21 cellular contexts compared by ENCODE assay signal in genomic region chr1:25192154-25192553, GRCh38. TPM values are rescaled to one million over a fixed set of nuclear protein-coding genes. Genes with fewer than 3 reads are reported as not detected.
DNase-seq lines count a peak whose midpoint lies in the region; ATAC-seq, FAIRE-seq and TF ChIP-seq lines count a peak whose summit lies in the region.
"Had no signal": no experiment of that assay in that cellular context is flagged by ENCODE, and none has a peak within 500 bp of the region (broad histone marks: within the 10 kb centered on the region; RNA-seq: fewer than 3 reads in every experiment).

No MANE protein-coding gene starts in this region.

- TF ChIP-seq RAD21 in HepG2 (CRISPR knock-in tag; IDR thresholded peaks at IDR 0.05): no peak
- no peak for TF ChIP-seq RAD21 in K562 (CRISPR knock-in tag; conservative IDR thresholded peaks at IDR 0.05 in 1 of 2, IDR thresholded peaks at IDR 0.05 in 1 of 2)

- no peaks in the 10 kb centered on the region for H4K20me1 ChIP-seq in HepG2 (ENCODE audit: insufficient read depth, low read length)
- H4K20me1 ChIP-seq in K562 (replicated peaks; ENCODE audit: control insufficient read depth, insufficient read depth, low read length): no peaks in the 10 kb centered on the region; the same call in 1 of the 2 replicates

- TF ChIP-seq POLR2A in HepG2 (IDR thresholded peaks at IDR 0.05; ENCODE audit: insufficient read depth in 1 of 2, low read depth in 2 of 2, low read length in 2 of 2): no peak
- TF ChIP-seq POLR2A in right lobe of liver (IDR thresholded peaks at IDR 0.05): no peak
- TF ChIP-seq POLR2A in K562 (conservative IDR thresholded peaks at IDR 0.05): no peak

- no peaks in the 10 kb centered on the region for H3K36me3 Mint-ChIP-seq in activated CD8-positive, alpha-beta memory T cell treated with anti-CD3 and anti-CD28 coated beads, Interleukin-2, amount 10 ng/mL, durations not matched to agents 7 days and 5 days
- H3K36me3 Mint-ChIP-seq: CD8-positive, alpha-beta T cell had no signal

- no peaks in the 10 kb centered on the region for H3K27me3 ChIP-seq in HepG2 (ENCODE audit: control insufficient read depth in 1 of 2, insufficient read depth in 2 of 2, low read length in 2 of 2)
- no peaks in the 10 kb centered on the region for H3K27me3 ChIP-seq in right lobe of liver
- peaks cover 28 to 73% of the 10 kb centered on the region in 2 experiments; a peak in 4 of 5 replicates for H3K27me3 ChIP-seq in K562 (ENCODE audit: control insufficient read depth in 2 of 2, insufficient read depth in 2 of 2, low read length in 2 of 2)

- H3K4me2 ChIP-seq in HepG2 (ENCODE audit: low read depth, low read length) (no peak overlapping the region), K562 (ENCODE audit: insufficient read depth, low read length) (no peak overlapping the region)
- H3K4me2 ChIP-seq: A549; BLaER1 treated with 17β-estradiol and CSF1 and Interleukin-3, amounts not matched to agents 10 nM and 100 nM had no signal

- TF ChIP-seq CTCF in HepG2 (CRISPR knock-in tag; IDR thresholded peaks at IDR 0.05) (no peak), right lobe of liver (IDR thresholded peaks at IDR 0.05) (no peak), K562 (IDR thresholded peaks at IDR 0.05 in 2 of 3, conservative IDR thresholded peaks at IDR 0.05 in 1 of 3; ENCODE audit: insufficient read depth in 2 of 3, low read depth in 1 of 3, low read length in 3 of 3) (no peak)

- in situ Hi-C loops in HepG2 (cut with HindIII; ENCODE audit: extremely low pct_ligation_motif_present, low pct_unique_long_range_greater_than_20kb) (no loop called here), K562 (cut with MboI) (no loop called here)

- intact Hi-C loops in HepG2 (cut with micrococcal nuclease; ENCODE audit: unreplicated experiment): no loop called here
- intact Hi-C loops in right lobe of liver (cut with DNase I): no loop called here
- intact Hi-C loops in K562 (cut with micrococcal nuclease): no loop called here

- no peak overlapping the region for H3K4me3 Mint-ChIP-seq in activated CD8-positive, alpha-beta memory T cell treated with anti-CD3 and anti-CD28 coated beads, Interleukin-2, amount 10 ng/mL, durations not matched to agents 7 days and 5 days
- H3K4me3 Mint-ChIP-seq: B cell; CD4-positive, alpha-beta T cell; CD8-positive, alpha-beta T cell had no signal

- H3K36me3 ChIP-seq in HepG2 (replicated peaks in 1 of 2; ENCODE audit: control insufficient read depth in 1 of 2, insufficient read depth in 2 of 2, low read length in 2 of 2) (no peaks in the 10 kb centered on the region), right lobe of liver (no peaks in the 10 kb centered on the region), K562 (ENCODE audit: control insufficient read depth, insufficient read depth, low read length) (no peaks in the 10 kb centered on the region)
- H3K36me3 ChIP-seq: BLaER1 treated with 17β-estradiol and CSF1 and Interleukin-3, amounts not matched to agents 10 nM and 100 nM had no signal

- H3K4me3 ChIP-seq in HepG2 (replicated peaks in 1 of 3; ENCODE audit: insufficient read depth in 1 of 3, low read depth in 2 of 3, low read length in 3 of 3) (no peak overlapping the region), right lobe of liver (no peak overlapping the region), K562 (no peak overlapping the region)
- H3K4me3 ChIP-seq: A549; BLaER1 treated with 17β-estradiol and CSF1 and Interleukin-3, amounts not matched to agents 10 nM and 100 nM had no signal

- no peaks in the 10 kb centered on the region for H3K9me1 ChIP-seq in K562 (ENCODE audit: control insufficient read depth, insufficient read depth, low read length)

- H3K27ac ChIP-seq in HepG2 (ENCODE audit: extremely low read length, insufficient read depth, low read length) (no peak overlapping the region), right lobe of liver (no peak overlapping the region), K562 (ENCODE audit: extremely low read depth, low read depth, low read length) (no peak overlapping the region)
- H3K27ac ChIP-seq: 22Rv1; A549; BLaER1 treated with 17β-estradiol and CSF1 and Interleukin-3, amounts not matched to agents 10 nM and 100 nM; C4-2B had no signal

- peaks cover 5% of the 10 kb centered on the region for H3K27me3 Mint-ChIP-seq in activated CD8-positive, alpha-beta memory T cell treated with anti-CD3 and anti-CD28 coated beads, Interleukin-2, amount 10 ng/mL, durations not matched to agents 7 days and 5 days
- H3K27me3 Mint-ChIP-seq: CD4-positive, alpha-beta T cell had no signal

- FAIRE-seq in HepG2 (lab: Jason Lieb, UNC) (no peak), K562 (lab: Jason Lieb, UNC) (no peak)
- FAIRE-seq: A549, D721Med, G401.6, GM12891, GM19239 had no signal

- H3K9me3 ChIP-seq in HepG2 (ENCODE audit: low read length): no peaks in the 10 kb centered on the region
- H3K9me3 ChIP-seq in right lobe of liver: no peaks in the 10 kb centered on the region
- no peaks in the 10 kb centered on the region for H3K9me3 ChIP-seq in K562 (replicated peaks; ENCODE audit: control insufficient read depth, insufficient read depth, low read depth, low read length)
- H3K9me3 ChIP-seq: A549; BLaER1 treated with 17β-estradiol and CSF1 and Interleukin-3, amounts not matched to agents 10 nM and 100 nM; Caco-2 had no signal

- BruUV-seq in HepG2 (replicated peaks; lab: Mats Ljungman, UMichigan) (no TSS peak), K562 (replicated peaks; lab: Mats Ljungman, UMichigan) (no TSS peak)

- H3K9ac ChIP-seq in HepG2 (ENCODE audit: insufficient read depth, low read depth, low read length) (no peak overlapping the region), K562 (ENCODE audit: insufficient read depth in 1 of 2, low read depth in 2 of 2, low read length in 2 of 2) (no peak overlapping the region)
- H3K9ac ChIP-seq: BLaER1 treated with 17β-estradiol and CSF1 and Interleukin-3, amounts not matched to agents 10 nM and 100 nM had no signal

- no peaks in the 10 kb centered on the region for H3K4me1 Mint-ChIP-seq in activated CD8-positive, alpha-beta memory T cell treated with anti-CD3 and anti-CD28 coated beads, Interleukin-2, amount 10 ng/mL, durations not matched to agents 7 days and 5 days

- ATAC-seq in HepG2 (no peak), right lobe of liver (no peak), K562 (no peak), left lobe of liver (no peak)
- ATAC-seq in activated CD8-positive, alpha-beta memory T cell treated with anti-CD3 and anti-CD28 coated beads, Interleukin-2, amount 10 ng/mL, durations not matched to agents 7 days and 5 days: no peak
- ATAC-seq: A549; CD8-positive, alpha-beta T cell had no signal

- TF ChIP-seq EP300 in HepG2 (IDR thresholded peaks at IDR 0.05; ENCODE audit: low read depth in 2 of 2, low read length in 2 of 2) (no peak), HepG2 (CRISPR knock-in tag; IDR thresholded peaks at IDR 0.05; ENCODE audit: borderline replicate concordance) (no peak), K562 (IDR thresholded peaks at IDR 0.05; ENCODE audit: low read length) (no peak)

- no peak overlapping the region for H3K27ac Mint-ChIP-seq in activated CD8-positive, alpha-beta memory T cell treated with anti-CD3 and anti-CD28 coated beads, Interleukin-2, amount 10 ng/mL, durations not matched to agents 7 days and 5 days
- H3K27ac Mint-ChIP-seq: B cell; CD4-positive, alpha-beta T cell; CD8-positive, alpha-beta T cell had no signal

- H3K79me2 ChIP-seq in HepG2 (ENCODE audit: insufficient read depth, low read length) (no peaks in the 10 kb centered on the region), K562 (ENCODE audit: control insufficient read depth, insufficient read depth, low read length) (no peaks in the 10 kb centered on the region)

- CTCF ChIA-PET in HepG2 (lab: Yijun Ruan, JAX; ENCODE audit: low intra/inter-chr PET ratio, low total read pairs) (no interaction called here), K562 (lab: Yijun Ruan, JAX; ENCODE audit: low intra/inter-chr PET ratio) (no interaction called here)
- CTCF ChIA-PET in activated CD8-positive, alpha-beta memory T cell treated with anti-CD3 and anti-CD28 coated beads, Interleukin-2, amount 10 ng/mL, durations not matched to agents 7 days and 5 days (lab: Charles Lee): no interaction called here

- no peak for DNase-seq in HepG2 (ENCODE audit: low spot score)
- no peak for DNase-seq in right lobe of liver
- no peak for DNase-seq in K562 (ENCODE audit: extremely low read depth in 1 of 4, low spot score in 3 of 4)
- no peak for DNase-seq in activated CD8-positive, alpha-beta memory T cell treated with anti-CD3 and anti-CD28 coated beads, Interleukin-2, amount 10 ng/mL, durations not matched to agents 7 days and 5 days
- no peak for DNase-seq in left lobe of liver (ENCODE audit: low spot score)
- DNase-seq: AML-193; Caco-2; Calu3; CD4-positive, alpha-beta T cell; CD8-positive, alpha-beta T cell; DMS79 treated with DMSO at 0.1 percent for 48 hours; GF-D8 had no signal

- H3K9me3 Mint-ChIP-seq in activated CD8-positive, alpha-beta memory T cell treated with anti-CD3 and anti-CD28 coated beads, Interleukin-2, amount 10 ng/mL, durations not matched to agents 7 days and 5 days (ENCODE audit: low read depth): no peaks in the 10 kb centered on the region
- H3K9me3 Mint-ChIP-seq: CD4-positive, alpha-beta T cell; CD8-positive, alpha-beta T cell had no signal

- POLR2A ChIA-PET in HepG2 (lab: Yijun Ruan, JAX): no interaction called here
- POLR2A ChIA-PET in K562 (lab: Yijun Ruan, JAX): no interaction called here

- no peak overlapping the region for H2AFZ ChIP-seq in HepG2 (ENCODE audit: low read length)
- H2AFZ ChIP-seq in K562 (ENCODE audit: low read depth, low read length): no peak overlapping the region

- 80% methylated on average over 5 of the region's 5 CpGs for WGBS in HepG2 (ENCODE audit: low lambda C conversion rate)
- 79% methylated on average over 3 of the region's 5 CpGs for WGBS in right lobe of liver (ENCODE audit: insufficient coverage, low coverage, low lambda C conversion rate, missing lambda C conversion rate)
- WGBS in K562 (ENCODE audit: insufficient coverage, low coverage, missing lambda C conversion rate): 0% methylated on average over 5 of the region's 5 CpGs

- peaks cover 57% of the 10 kb centered on the region for H3K4me1 ChIP-seq in HepG2 (ENCODE audit: insufficient read depth, low read length)
- no peaks in the 10 kb centered on the region for H3K4me1 ChIP-seq in right lobe of liver
- H3K4me1 ChIP-seq in K562 (replicated peaks in 1 of 2; ENCODE audit: control insufficient read depth in 2 of 2, insufficient read depth in 2 of 2, low read length in 2 of 2): peaks cover 0 to 9% of the 10 kb centered on the region in 2 experiments; a peak in 1 of 5 replicates
- H3K4me1 ChIP-seq: A549 had no signal

RNA-seq across cellular contexts. Expression of gene SYF2, which starts 40.1 kb away (rescaled TPM):
- total RNA-seq in HepG2 (2016; rRNA removed; fragmentation: Illumina TruSeq; extraction: Trizol): 34.1 and 42.8 TPM in 2 replicates
- 12.4 and 14.5 TPM in 2 replicates for total RNA-seq in HepG2 (2016; cell fraction: cytosol; rRNA removed; fragmentation: Illumina TruSeq; extraction: Trizol; ENCODE audit: low read depth)
- total RNA-seq in HepG2 (2016; cell fraction: insoluble cytoplasmic fraction; rRNA removed; fragmentation: Illumina TruSeq; extraction: Trizol): 35.1 and 45.3 TPM in 2 replicates
- 18.7 and 22.7 TPM in 2 replicates for total RNA-seq in HepG2 (2016; cell fraction: membrane; rRNA removed; fragmentation: Illumina TruSeq; extraction: Trizol)
- 13.8 and 16.2 TPM in 2 replicates for total RNA-seq in HepG2 (2016; cell fraction: nucleus; rRNA removed; fragmentation: Illumina TruSeq; extraction: Trizol)
- 13.9 and 17.8 TPM in 2 replicates for polyA plus RNA-seq in HepG2 (2011; rRNA removed)
- polyA plus RNA-seq in HepG2 (2011; cell fraction: cytosol; rRNA removed): 6.6 and 9.6 TPM in 2 replicates
- 4.1 and 5.1 TPM in 2 replicates for polyA plus RNA-seq in HepG2 (2011; cell fraction: nucleus; rRNA removed)
- polyA plus RNA-seq in HepG2 (2012): 31.0 and 38.9 TPM in 2 replicates
- 8.7 and 9.4 TPM in 2 replicates for polyA plus RNA-seq in HepG2 (2016; cell fraction: cytosol; fragmentation: Illumina TruSeq; extraction: Trizol; ENCODE audit: low read depth)
- polyA plus RNA-seq in HepG2 (2016; cell fraction: insoluble cytoplasmic fraction; fragmentation: Illumina TruSeq; extraction: Trizol; ENCODE audit: low read depth): 49.5 and 51.5 TPM in 2 replicates
- polyA plus RNA-seq in HepG2 (2016; cell fraction: membrane; fragmentation: Illumina TruSeq; extraction: Trizol; ENCODE audit: low read depth): 14.2 and 16.8 TPM in 2 replicates
- polyA plus RNA-seq in HepG2 (2016; cell fraction: nucleus; fragmentation: Illumina TruSeq; extraction: Trizol; ENCODE audit: insufficient read depth, low read depth): 27.3 and 29.0 TPM in 2 replicates
- polyA minus RNA-seq in HepG2 (2011; rRNA and poly(A)+ RNA removed; ENCODE audit: low replicate concordance): 2.9 and 3.2 TPM in 2 replicates
- polyA minus RNA-seq in HepG2 (2011; cell fraction: cytosol; rRNA and poly(A)+ RNA removed): 5.4 and 6.7 TPM in 2 replicates
- polyA minus RNA-seq in HepG2 (2011; cell fraction: nucleus; rRNA and poly(A)+ RNA removed): 7.3 and 9.1 TPM in 2 replicates
- total RNA-seq in right lobe of liver: 10 to 100 TPM; 11.0 to 21.8 (median 16.8) TPM
- total RNA-seq in K562 (2011; cell fraction: chromatin; rRNA removed; ENCODE audit: low replicate concordance): 15.7 and 26.6 TPM in 2 replicates
- total RNA-seq in K562 (2011; cell fraction: nucleolus; rRNA removed): 12.9 and 16.7 TPM in 2 replicates
- total RNA-seq in K562 (2011; cell fraction: nucleoplasm; rRNA removed): 22.2 and 24.0 TPM in 2 replicates
- 38.2 and 43.2 TPM in 2 replicates for total RNA-seq in K562 (2014; rRNA removed)
- total RNA-seq in K562 (2014; rRNA removed; fragmentation: Illumina TruSeq; extraction: Trizol): 59.3 and 80.6 TPM in 2 replicates
- total RNA-seq in K562 (2015; rRNA removed; fragmentation: Illumina TruSeq; extraction: Trizol): 51.2 and 54.6 TPM in 2 replicates
- total RNA-seq in K562 (2021): 27.5 and 35.6 TPM in 2 replicates
- polyA plus RNA-seq in K562 (2011; rRNA removed): 33.7 and 36.5 TPM in 2 replicates
- polyA plus RNA-seq in K562 (2011; cell fraction: cytosol; rRNA removed): 3.4 and 12.2 TPM in 2 replicates
- polyA plus RNA-seq in K562 (2011; cell fraction: nucleus; rRNA removed): 5.5 and 9.8 TPM in 2 replicates
- polyA plus RNA-seq in K562 (2012): 51.2 and 71.0 TPM in 2 replicates
- polyA plus RNA-seq in K562 (2014; fragmentation: Illumina TruSeq; extraction: Trizol): 66.5 and 80.2 TPM in 2 replicates
- 10 to 100 TPM; 20.9 to 21.9 TPM for polyA plus RNA-seq in K562 (2014; fragmentation: Nextera tagmentation; extraction: Ambion mirVana)
- 52.5 and 69.0 TPM in 2 replicates for polyA plus RNA-seq in K562 (2014; rRNA removed)
- 13.7 and 20.1 TPM in 2 replicates for polyA minus RNA-seq in K562 (2011; rRNA and poly(A)+ RNA removed)
- 5.4 and 7.2 TPM in 2 replicates for polyA minus RNA-seq in K562 (2011; cell fraction: cytosol; rRNA and poly(A)+ RNA removed)
- polyA minus RNA-seq in K562 (2011; cell fraction: nucleus; rRNA and poly(A)+ RNA removed): 6.5 and 14.8 TPM in 2 replicates
- total RNA-seq in activated CD8-positive, alpha-beta memory T cell treated with anti-CD3 and anti-CD28 coated beads, Interleukin-2, amount 10 ng/mL, durations not matched to agents 7 days and 5 days: 10 to 100 TPM; 33.0 to 33.8 TPM
- 11.8 TPM for total RNA-seq in left lobe of liver

RNA-seq across cellular contexts. Expression of gene RSRP1, which starts 55.1 kb away (rescaled TPM):
- total RNA-seq in HepG2 (2016; rRNA removed; fragmentation: Illumina TruSeq; extraction: Trizol): 11.3 and 52.8 TPM in 2 replicates
- total RNA-seq in HepG2 (2016; cell fraction: cytosol; rRNA removed; fragmentation: Illumina TruSeq; extraction: Trizol; ENCODE audit: low read depth): 15.2 and 19.2 TPM in 2 replicates
- 13.4 and 49.0 TPM in 2 replicates for total RNA-seq in HepG2 (2016; cell fraction: insoluble cytoplasmic fraction; rRNA removed; fragmentation: Illumina TruSeq; extraction: Trizol)
- total RNA-seq in HepG2 (2016; cell fraction: membrane; rRNA removed; fragmentation: Illumina TruSeq; extraction: Trizol): 5.7 and 7.6 TPM in 2 replicates
- 132 and 140 TPM in 2 replicates for total RNA-seq in HepG2 (2016; cell fraction: nucleus; rRNA removed; fragmentation: Illumina TruSeq; extraction: Trizol)
- 43.9 and 46.3 TPM in 2 replicates for polyA plus RNA-seq in HepG2 (2011; rRNA removed)
- polyA plus RNA-seq in HepG2 (2011; cell fraction: cytosol; rRNA removed): 9.7 and 11.5 TPM in 2 replicates
- polyA plus RNA-seq in HepG2 (2011; cell fraction: nucleus; rRNA removed): 254 and 258 TPM in 2 replicates
- 40.8 and 53.9 TPM in 2 replicates for polyA plus RNA-seq in HepG2 (2012)
- polyA plus RNA-seq in HepG2 (2016; cell fraction: cytosol; fragmentation: Illumina TruSeq; extraction: Trizol; ENCODE audit: low read depth): 1.1 and 1.2 TPM in 2 replicates
- 8.3 and 10.7 TPM in 2 replicates for polyA plus RNA-seq in HepG2 (2016; cell fraction: insoluble cytoplasmic fraction; fragmentation: Illumina TruSeq; extraction: Trizol; ENCODE audit: low read depth)
- polyA plus RNA-seq in HepG2 (2016; cell fraction: membrane; fragmentation: Illumina TruSeq; extraction: Trizol; ENCODE audit: low read depth): 1.9 and 2.6 TPM in 2 replicates
- 163 and 167 TPM in 2 replicates for polyA plus RNA-seq in HepG2 (2016; cell fraction: nucleus; fragmentation: Illumina TruSeq; extraction: Trizol; ENCODE audit: insufficient read depth, low read depth)
- 31.5 and 61.3 TPM in 2 replicates for polyA minus RNA-seq in HepG2 (2011; rRNA and poly(A)+ RNA removed; ENCODE audit: low replicate concordance)
- 8.5 and 15.8 TPM in 2 replicates for polyA minus RNA-seq in HepG2 (2011; cell fraction: cytosol; rRNA and poly(A)+ RNA removed)
- polyA minus RNA-seq in HepG2 (2011; cell fraction: nucleus; rRNA and poly(A)+ RNA removed): 318 and 343 TPM in 2 replicates
- total RNA-seq in right lobe of liver: 10 to 100 TPM; 32.1 to 52.1 (median 40.2) TPM
- total RNA-seq in K562 (2011; cell fraction: chromatin; rRNA removed; ENCODE audit: low replicate concordance): 639 and 767 TPM in 2 replicates
- total RNA-seq in K562 (2011; cell fraction: nucleolus; rRNA removed): 540 and 629 TPM in 2 replicates
- 507 and 548 TPM in 2 replicates for total RNA-seq in K562 (2011; cell fraction: nucleoplasm; rRNA removed)
- total RNA-seq in K562 (2014; rRNA removed): 130 and 138 TPM in 2 replicates
- total RNA-seq in K562 (2014; rRNA removed; fragmentation: Illumina TruSeq; extraction: Trizol): 180 and 197 TPM in 2 replicates
- total RNA-seq in K562 (2015; rRNA removed; fragmentation: Illumina TruSeq; extraction: Trizol): 164 and 183 TPM in 2 replicates
- total RNA-seq in K562 (2021): 146 and 159 TPM in 2 replicates
- polyA plus RNA-seq in K562 (2011; rRNA removed): 195 and 220 TPM in 2 replicates
- polyA plus RNA-seq in K562 (2011; cell fraction: cytosol; rRNA removed): 55.7 and 97.9 TPM in 2 replicates
- 585 and 591 TPM in 2 replicates for polyA plus RNA-seq in K562 (2011; cell fraction: nucleus; rRNA removed)
- 148 and 265 TPM in 2 replicates for polyA plus RNA-seq in K562 (2012)
- polyA plus RNA-seq in K562 (2014; fragmentation: Illumina TruSeq; extraction: Trizol): 96.2 and 113 TPM in 2 replicates
- 10 to 100 TPM; 27.2 to 35.0 TPM for polyA plus RNA-seq in K562 (2014; fragmentation: Nextera tagmentation; extraction: Ambion mirVana)
- polyA plus RNA-seq in K562 (2014; rRNA removed): 237 and 283 TPM in 2 replicates
- 155 and 167 TPM in 2 replicates for polyA minus RNA-seq in K562 (2011; rRNA and poly(A)+ RNA removed)
- polyA minus RNA-seq in K562 (2011; cell fraction: cytosol; rRNA and poly(A)+ RNA removed): 71.5 and 87.6 TPM in 2 replicates
- 323 and 418 TPM in 2 replicates for polyA minus RNA-seq in K562 (2011; cell fraction: nucleus; rRNA and poly(A)+ RNA removed)
- 100 to 1,000 TPM; 160 to 240 TPM for total RNA-seq in activated CD8-positive, alpha-beta memory T cell treated with anti-CD3 and anti-CD28 coated beads, Interleukin-2, amount 10 ng/mL, durations not matched to agents 7 days and 5 days
- 64.9 TPM for total RNA-seq in left lobe of liver

Comparison
In these comparisons a context has a peak if more than half of its experiments do, and no peak if none do; other contexts are left out.
1. Of the 241 proteins assayed by ChIP-seq in both HepG2 and K562: peak only in HepG2: none; only in K562: ZFP36; in both: none; in neither: 239; mixed calls (peak in some experiments, not most) for 1.